In genomic region chr16:50861451-50861850, GRCh38 we compare ENCODE assay signal across 16 cellular contexts.
DNase-seq lines count a peak whose midpoint lies in the region; ATAC-seq, FAIRE-seq and TF ChIP-seq lines count a peak whose summit lies in the region.
"Had no signal": no experiment of that assay in that cellular context is flagged by ENCODE, and none has a peak within 500 bp of the region (broad histone marks: within the 10 kb centered on the region; RNA-seq: fewer than 3 reads in every experiment).

No MANE protein-coding gene starts in this region.

- peak overlapping the region; percentile 40; the same call in 1 of the 3 replicates for H3K4me2 ChIP-seq in A549

- ATAC-seq in A549 = no peak
- no peak for ATAC-seq in GM19328 (IDR thresholded peaks at IDR 0.05; ENCODE audit: unreplicated experiment)
- ATAC-seq in HG03039 (IDR thresholded peaks at IDR 0.05; ENCODE audit: unreplicated experiment) = no peak

- CTCF ChIA-PET in A549 (lab: Yijun Ruan, JAX) = interaction anchor here (0.9 to 1.1 kb wide), 2 partner anchors 55 to 191 kb away, joined by 3 read pairs; no protein-coding TSS in a partner anchor
- CTCF ChIA-PET in Calu3 (lab: Charles Lee) = interaction anchor here (0.5 to 2.6 kb wide), 8 partner anchors 15 to 305 kb away, joined by 3 to 22 read pairs (median 4); no protein-coding TSS in a partner anchor
- CTCF ChIA-PET in activated naive CD4-positive, alpha-beta T cell treated with anti-CD3 and anti-CD28 coated beads for 36 hours (lab: Charles Lee) = interaction anchor here (0.6 to 1.1 kb wide), 2 partner anchors 11 to 49 kb away, joined by 3 read pairs; no protein-coding TSS in a partner anchor

- peak overlapping the region; percentile 57 for H3K27ac Mint-ChIP-seq in Calu3 (ENCODE audit: unreplicated experiment)
- H3K27ac Mint-ChIP-seq in activated naive CD4-positive, alpha-beta T cell treated with anti-CD3 and anti-CD28 coated beads for 36 hours = no peak overlapping the region

- POLR2A ChIA-PET in A549 (lab: Yijun Ruan, JAX) = no interaction called here

- no TSS peak for BruUV-seq in Calu3 (replicated peaks; lab: Mats Ljungman, UMichigan)

- H3K36me3 Mint-ChIP-seq in Calu3 (ENCODE audit: insufficient read depth, unreplicated experiment) = no peaks in the 10 kb centered on the region
- no peaks in the 10 kb centered on the region for H3K36me3 Mint-ChIP-seq in activated naive CD4-positive, alpha-beta T cell treated with anti-CD3 and anti-CD28 coated beads for 36 hours (ENCODE audit: low read depth)
- H3K36me3 Mint-ChIP-seq: CD8-positive, alpha-beta memory T cell had no signal

- TF ChIP-seq EP300 in A549 (IDR thresholded peaks at IDR 0.05) = no peak

- no peaks in the 10 kb centered on the region for H3K36me3 ChIP-seq in mesodermal cell (ENCODE audit: control insufficient read depth, insufficient read depth, low read length)

- H3K9me3 ChIP-seq in A549 (no peaks in the 10 kb centered on the region), mesodermal cell (ENCODE audit: control insufficient read depth, low read length) (no peaks in the 10 kb centered on the region)

- no peak for TF ChIP-seq CTCF in A549 (IDR thresholded peaks at IDR 0.05)
- no peak for TF ChIP-seq CTCF in Calu3 (IDR thresholded peaks at IDR 0.05; ENCODE audit: unreplicated experiment)

- peaks cover 65% of the 10 kb centered on the region for H3K4me1 Mint-ChIP-seq in Calu3 (ENCODE audit: low read depth, unreplicated experiment)
- no peaks in the 10 kb centered on the region for H3K4me1 Mint-ChIP-seq in activated naive CD4-positive, alpha-beta T cell treated with anti-CD3 and anti-CD28 coated beads for 36 hours (ENCODE audit: low read depth)
- H3K4me1 Mint-ChIP-seq: CD8-positive, alpha-beta memory T cell had no signal

- DNase-seq in A549 (ENCODE audit: low read depth in 1 of 2, low spot score in 1 of 2) (no peak), Calu3 (no peak), caudate nucleus (lab: John Stamatoyannopoulos, UW) (no peak), hippocampal formation (lab: John Stamatoyannopoulos, UW) (no peak)
- DNase-seq in activated naive CD4-positive, alpha-beta T cell treated with anti-CD3 and anti-CD28 coated beads for 36 hours = no peak
- DNase-seq: CD8-positive, alpha-beta memory T cell; GF-D8; KBM-7; NCI-H1092; NCI-H2227 treated with DMSO at 0.1 percent for 48 hours; NCI-H526 had no signal

- H3K27ac ChIP-seq in A549 = no peak overlapping the region
- H3K27ac ChIP-seq in caudate nucleus (ENCODE audit: low read depth, low read length) = peak overlapping the region; percentile 93
- H3K27ac ChIP-seq in mesodermal cell (ENCODE audit: low read depth, low read length, severe bottlenecking) = peak overlapping the region; percentile 33
- H3K27ac ChIP-seq: GM23248, HL-60 had no signal

- H3K4me3 Mint-ChIP-seq in Calu3 (ENCODE audit: low read depth, unreplicated experiment) = peak overlapping the region; percentile 5
- H3K4me3 Mint-ChIP-seq in activated naive CD4-positive, alpha-beta T cell treated with anti-CD3 and anti-CD28 coated beads for 36 hours = no peak overlapping the region
- H3K4me3 Mint-ChIP-seq: CD8-positive, alpha-beta memory T cell had no signal

- no peaks in the 10 kb centered on the region for H3K9me3 Mint-ChIP-seq in Calu3 (ENCODE audit: low read depth, unreplicated experiment)
- no peaks in the 10 kb centered on the region for H3K9me3 Mint-ChIP-seq in activated naive CD4-positive, alpha-beta T cell treated with anti-CD3 and anti-CD28 coated beads for 36 hours

- no peak for FAIRE-seq in A549 (lab: Jason Lieb, UNC)

- WGBS in A549 (ENCODE audit: missing lambda C conversion rate) = 58% methylated on average over 4 of the region's 4 CpGs
- WGBS in mesodermal cell (ENCODE audit: insufficient coverage in 2 of 2), 2 experiments = 78 to 83% methylated on average over 3 to 4 of the region's 4 CpGs

- no peaks in the 10 kb centered on the region for H3K27me3 Mint-ChIP-seq in Calu3 (ENCODE audit: unreplicated experiment)
- no peaks in the 10 kb centered on the region for H3K27me3 Mint-ChIP-seq in activated naive CD4-positive, alpha-beta T cell treated with anti-CD3 and anti-CD28 coated beads for 36 hours (ENCODE audit: low read depth)

- no peak for TF ChIP-seq RAD21 in A549 (conservative IDR thresholded peaks at IDR 0.05 in 1 of 2, IDR thresholded peaks at IDR 0.05 in 1 of 2)

- H3K4me1 ChIP-seq in A549 (peaks cover 11% of the 10 kb centered on the region; the same call in 2 of the 3 replicates), mesodermal cell (ENCODE audit: control insufficient read depth, insufficient read depth, low read length, poor library complexity, severe bottlenecking) (peaks cover 12% of the 10 kb centered on the region)

- H3K4me3 ChIP-seq in A549 = no peak overlapping the region
- H3K4me3 ChIP-seq in mesodermal cell (ENCODE audit: extremely low read depth, insufficient read depth, low read length, poor library complexity, severe bottlenecking) = no peak overlapping the region
- H3K4me3 ChIP-seq: GM23248 had no signal

- intact Hi-C loops in Calu3 (cut with micrococcal nuclease; ENCODE audit: unreplicated experiment) = no loop called here
- intact Hi-C loops in activated naive CD4-positive, alpha-beta T cell treated with anti-CD3 and anti-CD28 coated beads for 36 hours (cut with micrococcal nuclease) = no loop called here

- no peak for TF ChIP-seq POLR2A in A549 (IDR thresholded peaks at IDR 0.05; ENCODE audit: low read length)

TF ChIP-seq in A549, 52 proteins besides CTCF, POLR2A, EP300 and RAD21:
- no peak for TF ChIP-seq MAX (IDR thresholded peaks at IDR 0.05)
- TF ChIP-seq FOXS1 (CRISPR knock-in tag; IDR thresholded peaks at IDR 0.05) = no peak

Comparison
In these comparisons a context has a peak if more than half of its experiments do, and no peak if none do; other contexts are left out.
1. H3K27ac ChIP-seq: peak in caudate nucleus (single experiment) and mesodermal cell (single experiment); none in A549 (0 of 2).